In the genomic region with DNA sequence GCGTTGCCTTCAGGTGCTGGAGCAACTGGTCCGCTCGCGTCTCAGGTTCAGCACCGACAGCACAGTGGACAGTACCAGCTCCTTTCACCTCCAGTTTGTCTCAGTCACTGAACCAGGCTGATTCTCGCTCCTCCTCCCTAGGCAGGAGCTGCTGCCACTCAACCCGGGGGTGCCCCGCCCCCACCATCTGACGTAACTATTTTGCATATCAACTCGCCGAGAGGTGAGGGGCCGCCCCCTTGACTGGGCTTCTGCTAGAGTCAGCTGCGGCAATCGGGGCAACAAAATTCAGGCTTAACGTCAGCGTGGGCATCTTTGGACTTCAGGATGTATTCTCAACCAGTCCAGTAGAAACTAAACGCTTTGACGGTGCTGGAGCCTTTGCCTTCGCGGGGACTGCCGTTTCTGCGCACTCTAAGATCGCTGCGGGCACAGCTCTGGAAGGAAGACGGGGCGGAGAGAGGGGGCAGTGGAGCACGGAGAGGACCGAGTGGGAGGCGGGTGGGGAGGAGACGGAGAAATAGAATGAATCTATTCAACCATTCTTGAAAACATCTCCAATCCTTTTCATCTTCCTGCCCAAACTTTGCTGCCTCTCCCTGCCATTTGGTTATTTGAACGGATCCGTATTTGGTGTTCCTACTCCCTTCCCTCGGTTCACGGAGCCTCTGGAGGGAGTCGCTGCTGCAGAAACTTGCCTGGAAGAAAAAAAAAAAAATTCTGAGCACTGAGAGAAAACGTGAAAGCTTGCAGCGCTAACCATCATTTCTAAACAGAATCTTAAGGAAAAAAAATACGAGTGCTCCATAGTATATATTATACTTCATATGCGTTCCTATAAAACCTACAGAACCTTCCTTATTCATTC, we compare ENCODE assay signal across 8 cellular contexts. TPM values are rescaled to one million over a fixed set of nuclear protein-coding genes. Genes with fewer than 3 reads are reported as not detected.
DNase-seq lines count a peak whose midpoint lies in the region; ATAC-seq and TF ChIP-seq lines count a peak whose summit lies in the region.

A gene (minus strand): TSS at position 109 of the 868 bp plus-strand sequence. CDS start 52,604 bp downstream, outside the sequence.

- H3K4me1 ChIP-seq in parathyroid adenoma = no peaks in the 10 kb centered on the region

- no peaks in the 10 kb centered on the region for H3K27me3 ChIP-seq in parathyroid adenoma (ENCODE audit: control insufficient read depth, insufficient read depth, low read length)

- ATAC-seq in GM18519 (IDR thresholded peaks at IDR 0.05; ENCODE audit: low FRiP score, unreplicated experiment) (peak; percentile 82), HG02981 (IDR thresholded peaks at IDR 0.05; ENCODE audit: unreplicated experiment) (peak; percentile 95), left cardiac atrium (peak; percentile 57 to 79)

- H3K9me3 ChIP-seq in parathyroid adenoma (ENCODE audit: control insufficient read depth, low read length) = no peaks in the 10 kb centered on the region

- H3K4me1 Mint-ChIP-seq in activated naive CD8-positive, alpha-beta T cell treated with anti-CD3 and anti-CD28 coated beads for 36 hours = peaks cover 5% of the 10 kb centered on the region

- DNase-seq in ACHN (peak; percentile 40), NCI-H82 (lab: John Stamatoyannopoulos, UW) (peak; percentile 95), left cardiac atrium (peak; percentile 48), NCI-H345 (lab: John Stamatoyannopoulos, UW) (no peak)
- peak; percentile 42 for DNase-seq in activated naive CD8-positive, alpha-beta T cell treated with anti-CD3 and anti-CD28 coated beads for 36 hours

- peak within 1 kb of the TSS; percentile 21 for H3K4me3 ChIP-seq in parathyroid adenoma (ENCODE audit: low read depth, low read length)

- no peaks in the 10 kb centered on the region for H3K36me3 Mint-ChIP-seq in activated naive CD8-positive, alpha-beta T cell treated with anti-CD3 and anti-CD28 coated beads for 36 hours

- H3K27me3 Mint-ChIP-seq in activated naive CD8-positive, alpha-beta T cell treated with anti-CD3 and anti-CD28 coated beads for 36 hours = peaks cover 16% of the 10 kb centered on the region

- in situ Hi-C loops in ACHN (cut with HindIII; ENCODE audit: low pct_ligation_motif_present, low pct_unique_long_range_greater_than_20kb, low sequenced_read_pairs) = no loop called here

- no peaks in the 10 kb centered on the region for H3K9me3 Mint-ChIP-seq in activated naive CD8-positive, alpha-beta T cell treated with anti-CD3 and anti-CD28 coated beads for 36 hours

- TF ChIP-seq CTCF in parathyroid adenoma (IDR thresholded peaks at IDR 0.05) = no peak

- H3K4me3 Mint-ChIP-seq in activated naive CD8-positive, alpha-beta T cell treated with anti-CD3 and anti-CD28 coated beads for 36 hours = peak within 1 kb of the TSS; percentile 43

- peak within 1 kb of the TSS; percentile 38 for H2AFZ ChIP-seq in parathyroid adenoma

- peak within 1 kb of the TSS; percentile 42 for H3K4me2 ChIP-seq in parathyroid adenoma (ENCODE audit: low read length)

- no peaks in the 10 kb centered on the region for H3K36me3 ChIP-seq in parathyroid adenoma (ENCODE audit: control insufficient read depth, insufficient read depth, low read length)

- H3K27ac Mint-ChIP-seq in activated naive CD8-positive, alpha-beta T cell treated with anti-CD3 and anti-CD28 coated beads for 36 hours = no peak within 1 kb of the TSS

- no peak within 1 kb of the TSS for H3K9ac ChIP-seq in parathyroid adenoma

- H3K79me2 ChIP-seq in parathyroid adenoma = no peaks in the 10 kb centered on the region

- intact Hi-C loops in left cardiac atrium (cut with DNase I) = loop anchor here in 1 of 2 donors (10.0 kb wide), 1 partner anchor 909 kb away; no protein-coding TSS in a partner anchor

- H3K27ac ChIP-seq in parathyroid adenoma = no peak within 1 kb of the TSS

RNA-seq across cellular contexts. Expression of the gene that starts here (rescaled TPM):
- total RNA-seq in activated naive CD8-positive, alpha-beta T cell treated with anti-CD3 and anti-CD28 coated beads for 36 hours = not detected
- not detected for total RNA-seq in left cardiac atrium

Comparison
In these comparisons a context has a peak if more than half of its experiments do, and no peak if none do; other contexts are left out.
1. Peak in DNase-seq in activated naive CD8-positive, alpha-beta T cell treated with anti-CD3 and anti-CD28 coated beads for 36 hours; RNA of the gene not detected or under 1 TPM.
2. Peak in DNase-seq and ATAC-seq in left cardiac atrium; RNA of the gene not detected or under 1 TPM.